In the genomic region with DNA sequence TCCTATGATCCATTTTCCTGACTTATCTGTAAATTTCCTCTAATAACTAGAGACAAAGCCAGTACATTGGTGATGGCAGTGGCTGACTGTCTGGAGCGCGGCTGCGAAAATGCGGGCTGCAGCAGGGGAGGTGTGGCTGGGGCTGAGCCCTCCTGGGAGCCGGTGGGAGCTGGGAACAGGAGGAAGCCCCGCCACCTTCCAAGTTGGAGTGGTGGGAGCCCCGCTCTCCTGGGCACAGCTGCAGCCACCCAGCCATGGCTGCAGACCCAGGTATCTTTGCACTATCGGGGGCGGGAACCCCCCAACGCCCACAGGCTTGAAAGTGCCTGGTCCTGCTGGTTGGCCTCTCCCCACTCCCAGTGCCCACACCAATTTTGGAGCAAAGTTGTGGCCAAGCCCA, we compare ENCODE assay signal across 1 cellular context.
TF ChIP-seq lines count a peak whose summit lies in the region.

No MANE protein-coding gene starts in this region.

TF ChIP-seq in GM23338, 12 proteins besides CTCF, POLR2A, EP300 and RAD21 (continued from another document):
- TF ChIP-seq, protein P1, sequence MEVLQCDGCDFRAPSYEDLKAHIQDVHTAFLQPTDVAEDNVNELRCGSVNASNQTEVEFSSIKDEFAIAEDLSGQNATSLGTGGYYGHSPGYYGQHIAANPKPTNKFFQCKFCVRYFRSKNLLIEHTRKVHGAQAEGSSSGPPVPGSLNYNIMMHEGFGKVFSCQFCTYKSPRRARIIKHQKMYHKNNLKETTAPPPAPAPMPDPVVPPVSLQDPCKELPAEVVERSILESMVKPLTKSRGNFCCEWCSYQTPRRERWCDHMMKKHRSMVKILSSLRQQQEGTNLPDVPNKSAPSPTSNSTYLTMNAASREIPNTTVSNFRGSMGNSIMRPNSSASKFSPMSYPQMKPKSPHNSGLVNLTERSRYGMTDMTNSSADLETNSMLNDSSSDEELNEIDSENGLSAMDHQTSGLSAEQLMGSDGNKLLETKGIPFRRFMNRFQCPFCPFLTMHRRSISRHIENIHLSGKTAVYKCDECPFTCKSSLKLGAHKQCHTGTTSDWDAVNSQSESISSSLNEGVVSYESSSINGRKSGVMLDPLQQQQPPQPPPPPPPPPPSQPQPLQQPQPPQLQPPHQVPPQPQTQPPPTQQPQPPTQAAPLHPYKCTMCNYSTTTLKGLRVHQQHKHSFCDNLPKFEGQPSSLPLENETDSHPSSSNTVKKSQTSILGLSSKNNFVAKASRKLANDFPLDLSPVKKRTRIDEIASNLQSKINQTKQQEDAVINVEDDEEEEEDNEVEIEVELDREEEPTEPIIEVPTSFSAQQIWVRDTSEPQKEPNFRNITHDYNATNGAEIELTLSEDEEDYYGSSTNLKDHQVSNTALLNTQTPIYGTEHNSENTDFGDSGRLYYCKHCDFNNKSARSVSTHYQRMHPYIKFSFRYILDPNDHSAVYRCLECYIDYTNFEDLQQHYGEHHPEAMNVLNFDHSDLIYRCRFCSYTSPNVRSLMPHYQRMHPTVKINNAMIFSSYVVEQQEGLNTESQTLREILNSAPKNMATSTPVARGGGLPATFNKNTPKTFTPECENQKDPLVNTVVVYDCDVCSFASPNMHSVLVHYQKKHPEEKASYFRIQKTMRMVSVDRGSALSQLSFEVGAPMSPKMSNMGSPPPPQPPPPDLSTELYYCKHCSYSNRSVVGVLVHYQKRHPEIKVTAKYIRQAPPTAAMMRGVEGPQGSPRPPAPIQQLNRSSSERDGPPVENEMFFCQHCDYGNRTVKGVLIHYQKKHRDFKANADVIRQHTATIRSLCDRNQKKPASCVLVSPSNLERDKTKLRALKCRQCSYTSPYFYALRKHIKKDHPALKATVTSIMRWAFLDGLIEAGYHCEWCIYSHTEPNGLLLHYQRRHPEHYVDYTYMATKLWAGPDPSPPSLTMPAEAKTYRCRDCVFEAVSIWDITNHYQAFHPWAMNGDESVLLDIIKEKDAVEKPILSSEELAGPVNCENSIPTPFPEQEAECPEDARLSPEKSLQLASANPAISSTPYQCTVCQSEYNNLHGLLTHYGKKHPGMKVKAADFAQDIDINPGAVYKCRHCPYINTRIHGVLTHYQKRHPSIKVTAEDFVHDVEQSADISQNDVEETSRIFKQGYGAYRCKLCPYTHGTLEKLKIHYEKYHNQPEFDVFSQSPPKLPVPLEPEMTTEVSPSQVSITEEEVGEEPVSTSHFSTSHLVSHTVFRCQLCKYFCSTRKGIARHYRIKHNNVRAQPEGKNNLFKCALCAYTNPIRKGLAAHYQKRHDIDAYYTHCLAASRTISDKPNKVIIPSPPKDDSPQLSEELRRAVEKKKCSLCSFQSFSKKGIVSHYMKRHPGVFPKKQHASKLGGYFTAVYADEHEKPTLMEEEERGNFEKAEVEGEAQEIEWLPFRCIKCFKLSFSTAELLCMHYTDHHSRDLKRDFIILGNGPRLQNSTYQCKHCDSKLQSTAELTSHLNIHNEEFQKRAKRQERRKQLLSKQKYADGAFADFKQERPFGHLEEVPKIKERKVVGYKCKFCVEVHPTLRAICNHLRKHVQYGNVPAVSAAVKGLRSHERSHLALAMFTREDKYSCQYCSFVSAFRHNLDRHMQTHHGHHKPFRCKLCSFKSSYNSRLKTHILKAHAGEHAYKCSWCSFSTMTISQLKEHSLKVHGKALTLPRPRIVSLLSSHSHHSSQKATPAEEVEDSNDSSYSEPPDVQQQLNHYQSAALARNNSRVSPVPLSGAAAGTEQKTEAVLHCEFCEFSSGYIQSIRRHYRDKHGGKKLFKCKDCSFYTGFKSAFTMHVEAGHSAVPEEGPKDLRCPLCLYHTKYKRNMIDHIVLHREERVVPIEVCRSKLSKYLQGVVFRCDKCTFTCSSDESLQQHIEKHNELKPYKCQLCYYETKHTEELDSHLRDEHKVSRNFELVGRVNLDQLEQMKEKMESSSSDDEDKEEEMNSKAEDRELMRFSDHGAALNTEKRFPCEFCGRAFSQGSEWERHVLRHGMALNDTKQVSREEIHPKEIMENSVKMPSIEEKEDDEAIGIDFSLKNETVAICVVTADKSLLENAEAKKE (CRISPR knock-in tag; IDR thresholded peaks at IDR 0.05) = no peak
- TF ChIP-seq ZNF331 (CRISPR knock-in tag; IDR thresholded peaks at IDR 0.05; ENCODE audit: low read depth) (no peak), ZNF114 (CRISPR knock-in tag; IDR thresholded peaks at IDR 0.05) (no peak), NANOG (IDR thresholded peaks at IDR 0.05; ENCODE audit: borderline replicate concordance) (no peak), EZH2phosphoT487 (IDR thresholded peaks at IDR 0.05; ENCODE audit: unreplicated experiment) (no peak), JUNB (IDR thresholded peaks at IDR 0.05; ENCODE audit: unreplicated experiment) (no peak)
- TF ChIP-seq, protein P2, sequence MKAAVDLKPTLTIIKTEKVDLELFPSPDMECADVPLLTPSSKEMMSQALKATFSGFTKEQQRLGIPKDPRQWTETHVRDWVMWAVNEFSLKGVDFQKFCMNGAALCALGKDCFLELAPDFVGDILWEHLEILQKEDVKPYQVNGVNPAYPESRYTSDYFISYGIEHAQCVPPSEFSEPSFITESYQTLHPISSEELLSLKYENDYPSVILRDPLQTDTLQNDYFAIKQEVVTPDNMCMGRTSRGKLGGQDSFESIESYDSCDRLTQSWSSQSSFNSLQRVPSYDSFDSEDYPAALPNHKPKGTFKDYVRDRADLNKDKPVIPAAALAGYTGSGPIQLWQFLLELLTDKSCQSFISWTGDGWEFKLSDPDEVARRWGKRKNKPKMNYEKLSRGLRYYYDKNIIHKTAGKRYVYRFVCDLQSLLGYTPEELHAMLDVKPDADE (IDR thresholded peaks at IDR 0.05) = no peak
